ENCODE assay signal across 18 cellular contexts in genomic region chr15:26178821-26179220, GRCh38.
"Had no signal": no experiment of that assay in that cellular context is flagged by ENCODE, and none has a peak within 500 bp of the region (broad histone marks: within the 10 kb centered on the region; RNA-seq: fewer than 3 reads in every experiment).

No MANE protein-coding gene starts in this region.

- DNase-seq: activated CD4-positive, alpha-beta T cell treated with anti-CD3 and anti-CD28 coated beads, Interleukin-2, amount 10 ng/mL, durations not matched to agents 24 days and 14 days; activated CD8-positive, alpha-beta memory T cell treated with anti-CD3 and anti-CD28 coated beads, Interleukin-2, amount 50 U/mL, for 4 hours; activated effector memory CD4-positive, alpha-beta T cell treated with Interleukin-2 at 50 U/mL for 16 hours; activated naive CD4-positive, alpha-beta T cell treated with anti-CD3 and anti-CD28 coated beads, Interleukin-2, amount 10 ng/mL, durations not matched to agents 7 days and 5 days; activated naive CD8-positive, alpha-beta T cell treated with anti-CD3 and anti-CD28 coated beads, Interleukin-2, amount 50 U/mL, for 24 hours; activated T-cell treated with anti-CD3 and anti-CD28 coated beads, Interleukin-2, amount 50 U/mL, for 48 hours; aorta; cerebellar nuclear complex; effector CD4-positive, alpha-beta T cell; left colon; lower lobe of right lung; naive thymus-derived CD8-positive, alpha-beta T cell; occipital lobe; stimulated activated naive CD4-positive, alpha-beta T cell; T1000; tibial artery; uterus had no signal

- H3K27ac Mint-ChIP-seq: activated CD4-positive, alpha-beta T cell treated with anti-CD3 and anti-CD28 coated beads, Interleukin-2, amount 10 ng/mL, durations not matched to agents 24 days and 14 days; activated naive CD4-positive, alpha-beta T cell treated with anti-CD3 and anti-CD28 coated beads, Interleukin-2, amount 10 ng/mL, durations not matched to agents 7 days and 5 days; activated naive CD8-positive, alpha-beta T cell treated with anti-CD3 and anti-CD28 coated beads, Interleukin-2, amount 50 U/mL, for 24 hours; naive thymus-derived CD8-positive, alpha-beta T cell had no signal

- H3K36me3 ChIP-seq: lower lobe of right lung, tibial artery, uterus had no signal

- H3K27me3 Mint-ChIP-seq: activated CD4-positive, alpha-beta T cell treated with anti-CD3 and anti-CD28 coated beads, Interleukin-2, amount 10 ng/mL, durations not matched to agents 24 days and 14 days; activated naive CD4-positive, alpha-beta T cell treated with anti-CD3 and anti-CD28 coated beads, Interleukin-2, amount 10 ng/mL, durations not matched to agents 7 days and 5 days; activated naive CD8-positive, alpha-beta T cell treated with anti-CD3 and anti-CD28 coated beads, Interleukin-2, amount 50 U/mL, for 24 hours had no signal

- H3K4me1 ChIP-seq: lower lobe of right lung, tibial artery, uterus had no signal

- H3K79me2 ChIP-seq: hepatocyte had no signal

- H3K4me3 ChIP-seq: hepatocyte, lower lobe of right lung, tibial artery, uterus had no signal

- H2AFZ ChIP-seq: hepatocyte had no signal

- H3K4me2 ChIP-seq: hepatocyte had no signal

- H3K9me3 Mint-ChIP-seq: activated CD4-positive, alpha-beta T cell treated with anti-CD3 and anti-CD28 coated beads, Interleukin-2, amount 10 ng/mL, durations not matched to agents 24 days and 14 days; activated naive CD4-positive, alpha-beta T cell treated with anti-CD3 and anti-CD28 coated beads, Interleukin-2, amount 10 ng/mL, durations not matched to agents 7 days and 5 days; activated naive CD8-positive, alpha-beta T cell treated with anti-CD3 and anti-CD28 coated beads, Interleukin-2, amount 50 U/mL, for 24 hours; naive thymus-derived CD8-positive, alpha-beta T cell had no signal

- H3K27ac ChIP-seq: hepatocyte, lower lobe of right lung, tibial artery, uterus had no signal

- H3K36me3 Mint-ChIP-seq: activated naive CD4-positive, alpha-beta T cell treated with anti-CD3 and anti-CD28 coated beads, Interleukin-2, amount 10 ng/mL, durations not matched to agents 7 days and 5 days; naive thymus-derived CD8-positive, alpha-beta T cell had no signal

- H3K9me3 ChIP-seq: lower lobe of right lung, tibial artery, uterus had no signal

- H3K4me3 Mint-ChIP-seq: activated CD4-positive, alpha-beta T cell treated with anti-CD3 and anti-CD28 coated beads, Interleukin-2, amount 10 ng/mL, durations not matched to agents 24 days and 14 days; activated naive CD4-positive, alpha-beta T cell treated with anti-CD3 and anti-CD28 coated beads, Interleukin-2, amount 10 ng/mL, durations not matched to agents 7 days and 5 days; activated naive CD8-positive, alpha-beta T cell treated with anti-CD3 and anti-CD28 coated beads, Interleukin-2, amount 50 U/mL, for 24 hours; naive thymus-derived CD8-positive, alpha-beta T cell had no signal

- H3K27me3 ChIP-seq: hepatocyte, uterus had no signal

- H3K4me1 Mint-ChIP-seq: activated CD4-positive, alpha-beta T cell treated with anti-CD3 and anti-CD28 coated beads, Interleukin-2, amount 10 ng/mL, durations not matched to agents 24 days and 14 days; activated naive CD4-positive, alpha-beta T cell treated with anti-CD3 and anti-CD28 coated beads, Interleukin-2, amount 10 ng/mL, durations not matched to agents 7 days and 5 days; activated naive CD8-positive, alpha-beta T cell treated with anti-CD3 and anti-CD28 coated beads, Interleukin-2, amount 50 U/mL, for 24 hours had no signal
